In genomic region chr1:83500987-83501591, GRCh38 we compare ENCODE assay signal across 10 cellular contexts.
DNase-seq lines count a peak whose midpoint lies in the region; ATAC-seq and TF ChIP-seq lines count a peak whose summit lies in the region.
"Had no signal": no experiment of that assay in that cellular context is flagged by ENCODE, and none has a peak within 500 bp of the region (broad histone marks: within the 10 kb centered on the region; RNA-seq: fewer than 3 reads in every experiment).

No MANE protein-coding gene starts in this region.

- ATAC-seq in GM19351 (IDR thresholded peaks at IDR 0.05; ENCODE audit: unreplicated experiment): peak; percentile 86
- peak; percentile 90 for ATAC-seq in HG02938 (IDR thresholded peaks at IDR 0.05; ENCODE audit: unreplicated experiment)

- no peak overlapping the region for H3K4me3 ChIP-seq in foreskin fibroblast (ENCODE audit: low read depth in 1 of 2, low read length in 2 of 2)

- intact Hi-C loops in head of caudate nucleus (cut with DNase I): no loop called here

- peak; percentile 28 for DNase-seq in GM13977 (ENCODE audit: low spot score)
- peak; percentile 97 for DNase-seq in SK-N-DZ (ENCODE audit: low spot score)
- no peak for DNase-seq in head of caudate nucleus
- DNase-seq in NCI-H526 (lab: John Stamatoyannopoulos, UW): no peak
- no peak for DNase-seq in activated CD4-positive, alpha-beta T cell treated with anti-CD3 and anti-CD28 coated beads for 1 hour
- DNase-seq in foreskin fibroblast: no peak
- DNase-seq: activated CD4-positive, alpha-beta T cell treated with anti-CD3 and anti-CD28 coated beads, Interleukin-2, amount 50 U/mL, for 1 hour; stimulated activated CD8-positive, alpha-beta memory T cell treated with anti-CD3 and anti-CD28 coated beads, Interleukin-4, amount 100 ng/mL, for 48 hours had no signal

- TF ChIP-seq CTCF in GM13977 (IDR thresholded peaks at IDR 0.05; ENCODE audit: extremely low read depth, insufficient read depth, missing control alignments) (no peak), foreskin fibroblast (IDR thresholded peaks at IDR 0.05; ENCODE audit: low read depth, low read length) (no peak)

- in situ Hi-C loops in GM13977 (cut with MboI; ENCODE audit: low pct_unique_long_range_greater_than_20kb, low sequenced_read_pairs, unreplicated experiment): no loop called here

Comparison
In these comparisons a context has a peak if more than half of its experiments do, and no peak if none do; other contexts are left out.
1. DNase-seq: peak in GM13977 (single experiment) and SK-N-DZ (single experiment); none in head of caudate nucleus (0 of 42), NCI-H526 (0 of 2), activated CD4-positive, alpha-beta T cell treated with anti-CD3 and anti-CD28 coated beads for 1 hour (single experiment) and foreskin fibroblast (0 of 2).